Comparison of ENCODE assay signal across 10 cellular contexts in genomic region chr1:2289607-2290006, GRCh38.
DNase-seq lines count a peak whose midpoint lies in the region; ATAC-seq, FAIRE-seq and TF ChIP-seq lines count a peak whose summit lies in the region.
"Had no signal": no experiment of that assay in that cellular context is flagged by ENCODE, and none has a peak within 500 bp of the region (broad histone marks: within the 10 kb centered on the region; RNA-seq: fewer than 3 reads in every experiment).

No MANE protein-coding gene starts in this region.

- H3K27me3 Mint-ChIP-seq in T-helper 17 cell = no peaks in the 10 kb centered on the region

- peaks cover 78% of the 10 kb centered on the region for H4K20me1 ChIP-seq in DND-41 (ENCODE audit: insufficient read depth, low read length)
- H4K20me1 ChIP-seq in H1 (replicated peaks in 1 of 2; ENCODE audit: control insufficient read depth in 1 of 2, insufficient read depth in 2 of 2, low read length in 2 of 2) = peaks cover 21 to 42% of the 10 kb centered on the region in 2 experiments

- no peaks in the 10 kb centered on the region for H3K9me3 ChIP-seq in DND-41 (ENCODE audit: insufficient read depth, low read length, severe bottlenecking)
- H3K9me3 ChIP-seq in T-helper 17 cell (ENCODE audit: control insufficient read depth, low read length, poor library complexity, severe bottlenecking) = no peaks in the 10 kb centered on the region
- H3K9me3 ChIP-seq in H1 (ENCODE audit: insufficient read depth in 2 of 2, low read depth in 1 of 2, low read length in 1 of 2) = no peaks in the 10 kb centered on the region
- no peaks in the 10 kb centered on the region for H3K9me3 ChIP-seq in gastrocnemius medialis
- H3K9me3 ChIP-seq: prostate gland had no signal

- H3K4me1 Mint-ChIP-seq in T-helper 17 cell = peaks cover 54% of the 10 kb centered on the region

- FAIRE-seq in H1 (lab: Jason Lieb, UNC) = no peak

- H3K23me2 ChIP-seq in H1 (ENCODE audit: low read depth, low read length) = no peaks in the 10 kb centered on the region

- H3K4me2 ChIP-seq in DND-41 (ENCODE audit: insufficient read depth, low read length) (peak overlapping the region; percentile 67), H1 (ENCODE audit: insufficient read depth in 1 of 2, low read depth in 2 of 2, low read length in 2 of 2) (no peak overlapping the region)

- CTCF ChIA-PET in H1 (lab: Charles Lee; ENCODE audit: partially characterized antibody) = interaction anchor here (1.7 to 2.7 kb wide), 2 partner anchors 87 to 92 kb away, joined by 4 to 6 read pairs; no protein-coding TSS in a partner anchor

- H3K27me3 ChIP-seq in DND-41 (ENCODE audit: insufficient read depth, low read length, poor library complexity) = no peaks in the 10 kb centered on the region
- no peaks in the 10 kb centered on the region for H3K27me3 ChIP-seq in H1 (replicated peaks in 1 of 4; ENCODE audit: control insufficient read depth in 3 of 4, extremely low read depth in 1 of 4, insufficient read depth in 3 of 4, low read length in 3 of 4)
- no peaks in the 10 kb centered on the region for H3K27me3 ChIP-seq in gastrocnemius medialis

- DNase-seq in DND-41 (no peak), T-helper 17 cell (no peak), H1 (ENCODE audit: low read depth in 1 of 2, low spot score in 2 of 2) (no peak), gastrocnemius medialis (no peak), NCI-H2196 treated with DMSO at 0.1 percent for 48 hours (lab: John Stamatoyannopoulos, UW; ENCODE audit: unreplicated experiment) (no peak), NCI-H510A (lab: John Stamatoyannopoulos, UW) (no peak)
- DNase-seq: cerebellar nuclear complex had no signal

- POLR2A ChIA-PET in H1 (lab: Charles Lee; ENCODE audit: partially characterized antibody) = interaction anchor here (1.6 kb wide), 1 partner anchor 41 kb away, joined by 4 read pairs; no protein-coding TSS in a partner anchor

- no peaks in the 10 kb centered on the region for H3K36me3 ChIP-seq in DND-41 (ENCODE audit: insufficient read depth, low read length)
- H3K36me3 ChIP-seq in H1 (ENCODE audit: control insufficient read depth in 2 of 4, insufficient read depth in 4 of 4, low read length in 3 of 4) = no peaks in the 10 kb centered on the region
- H3K36me3 ChIP-seq in gastrocnemius medialis = no peaks in the 10 kb centered on the region
- H3K36me3 ChIP-seq: prostate gland had no signal

- H4K5ac ChIP-seq in H1 (ENCODE audit: insufficient read length, low read depth, low read length) = no peak overlapping the region

- no peak overlapping the region for H2AFZ ChIP-seq in DND-41 (ENCODE audit: low read depth, low read length)
- H2AFZ ChIP-seq in H1 (ENCODE audit: low read length) = no peak overlapping the region

- H3K4me3 ChIP-seq in DND-41 (ENCODE audit: low read depth in 1 of 2, low read length in 2 of 2) (peak overlapping the region in 1 of 2 experiments; percentile 51; a peak in 2 of 4 replicates), H1 (ENCODE audit: extremely low read depth in 1 of 4, insufficient read depth in 2 of 4, low read depth in 3 of 4, low read length in 4 of 4) (no peak overlapping the region), gastrocnemius medialis (no peak overlapping the region)
- H3K4me3 ChIP-seq: prostate gland had no signal

- H2BK20ac ChIP-seq in H1 (ENCODE audit: low read length) = no peak overlapping the region

- no peak overlapping the region for H3K56ac ChIP-seq in H1 (replicated peaks; ENCODE audit: insufficient read length, low read depth, low read length)

- peaks cover 28% of the 10 kb centered on the region for H3K79me1 ChIP-seq in H1 (ENCODE audit: low read depth, low read length)

- H3K36me3 Mint-ChIP-seq in T-helper 17 cell (ENCODE audit: low read depth) = peaks cover 2% of the 10 kb centered on the region

- H2AK5ac ChIP-seq in H1 (ENCODE audit: low read depth, low read length) = no peak overlapping the region

- H3K4me1 ChIP-seq in DND-41 (ENCODE audit: insufficient read depth, low read length) = peaks cover 43% of the 10 kb centered on the region
- peaks cover 0 to 25% (median 17%) of the 10 kb centered on the region in 4 experiments; a peak in 5 of 7 replicates for H3K4me1 ChIP-seq in H1 (replicated peaks in 1 of 4; ENCODE audit: control insufficient read depth in 3 of 4, insufficient read depth in 4 of 4, low read length in 3 of 4)
- peaks cover 42 to 67% of the 10 kb centered on the region in 2 donors for H3K4me1 ChIP-seq in gastrocnemius medialis

- peak overlapping the region; percentile 96 for H3K27ac Mint-ChIP-seq in T-helper 17 cell

- H4K91ac ChIP-seq in H1 (replicated peaks; ENCODE audit: insufficient read length, low read length) = no peak overlapping the region

- H2BK15ac ChIP-seq in H1 (ENCODE audit: low read length) = no peak overlapping the region

- peak overlapping the region; percentile 50 for H3K9ac ChIP-seq in DND-41 (ENCODE audit: low read depth, low read length)
- no peak overlapping the region for H3K9ac ChIP-seq in H1 (replicated peaks in 1 of 4; ENCODE audit: extremely low read depth in 1 of 4, low read depth in 3 of 4, low read length in 3 of 4)

- ATAC-seq in DND-41 (ENCODE audit: insufficient read depth, low read depth) = no peak
- ATAC-seq in T-helper 17 cell = no peak
- ATAC-seq in gastrocnemius medialis = no peak
- no peak for ATAC-seq in HG03354 (IDR thresholded peaks at IDR 0.05; ENCODE audit: poor library complexity, severe bottlenecking, unreplicated experiment)
- no peak for ATAC-seq in HG03378 (IDR thresholded peaks at IDR 0.05; ENCODE audit: unreplicated experiment)

- WGBS in H1 (ENCODE audit: extremely low coverage in 1 of 2, insufficient coverage in 1 of 2, insufficient read length in 1 of 2, insufficient replicate concordance in 2 of 2, low coverage in 1 of 2, low lambda C conversion rate in 2 of 2, missing lambda C conversion rate in 1 of 2), 2 experiments = 85% methylated on average over 5 of the region's 9 CpGs; no CpG with 5 or more reads in 1 of the 2 experiments

- no peak overlapping the region for H3K23ac ChIP-seq in H1 (ENCODE audit: insufficient read length)

- no peak overlapping the region for H2BK120ac ChIP-seq in H1 (replicated peaks; ENCODE audit: low read depth, low read length)

- H3K27ac ChIP-seq in DND-41 (ENCODE audit: low read length) (peak overlapping the region; percentile 83), H1 (ENCODE audit: low read depth, low read length) (no peak overlapping the region), gastrocnemius medialis (peak overlapping the region in 3 of 4 donors; percentile 56 to 68 (median 58))

- TF ChIP-seq RAD21 in H1 (IDR thresholded peaks at IDR 0.05 in 1 of 2, conservative IDR thresholded peaks at IDR 0.05 in 1 of 2; ENCODE audit: low read depth in 2 of 2, low read length in 2 of 2) = no peak

- in situ Hi-C loops in gastrocnemius medialis (cut with MboI; ENCODE audit: low sequenced_read_pairs in 4 of 4) = no loop called here

- no peak for TF ChIP-seq POLR2A in H1 (IDR thresholded peaks at IDR 0.05; ENCODE audit: control extremely low read depth in 1 of 2, low read depth in 2 of 2, low read length in 2 of 2)
- no peak for TF ChIP-seq POLR2A in gastrocnemius medialis (IDR thresholded peaks at IDR 0.05)

- H3K4ac ChIP-seq in H1 (replicated peaks; ENCODE audit: insufficient read length, low read depth, low read length) = no peak overlapping the region

- peak overlapping the region; percentile 83 for H4K8ac ChIP-seq in H1 (ENCODE audit: extremely low read depth, insufficient read depth, low read length)

- H3K79me2 ChIP-seq in DND-41 (ENCODE audit: insufficient read depth, low read length) (peaks cover 53% of the 10 kb centered on the region), H1 (ENCODE audit: control insufficient read depth in 1 of 2, insufficient read depth in 2 of 2, low read length in 2 of 2) (peaks cover 16 to 91% of the 10 kb centered on the region in 2 experiments; a peak in 3 of 4 replicates)

- peak overlapping the region; percentile 91 for H3K4me3 Mint-ChIP-seq in T-helper 17 cell

- no peak overlapping the region for H2BK5ac ChIP-seq in H1 (ENCODE audit: low read depth, low read length)

- no peak overlapping the region for H2BK12ac ChIP-seq in H1 (ENCODE audit: low read depth, low read length)

- intact Hi-C loops in gastrocnemius medialis (cut with DNase I; ENCODE audit: low total_unique reads) = no loop called here

- TF ChIP-seq EP300 in H1 (IDR thresholded peaks at IDR 0.05; ENCODE audit: borderline replicate concordance in 1 of 2, low read depth in 2 of 2, low read length in 2 of 2) = no peak

- TF ChIP-seq CTCF in DND-41 (IDR thresholded peaks at IDR 0.05; ENCODE audit: borderline replicate concordance, extremely low read depth, low read length, poor library complexity, severe bottlenecking) = no peak
- no peak for TF ChIP-seq CTCF in H1 (IDR thresholded peaks at IDR 0.05; ENCODE audit: control extremely low read depth in 1 of 3, insufficient read depth in 1 of 3, low read depth in 1 of 3, low read length in 3 of 3)
- no peak for TF ChIP-seq CTCF in gastrocnemius medialis (IDR thresholded peaks at IDR 0.05 in 4 of 5, conservative IDR thresholded peaks at IDR 0.05 in 1 of 5)

- no peak overlapping the region for H3K18ac ChIP-seq in H1 (ENCODE audit: extremely low read depth, low read length)

- no peak overlapping the region for H3K14ac ChIP-seq in H1 (ENCODE audit: insufficient read length)

TF ChIP-seq in H1, 55 proteins besides CTCF, POLR2A, EP300 and RAD21 (continues in another document):
- TF ChIP-seq YY1 (IDR thresholded peaks at IDR 0.05; ENCODE audit: low read depth, low read length) = no peak
- TF ChIP-seq RFX5 (IDR thresholded peaks at IDR 0.05; ENCODE audit: borderline replicate concordance, low read depth, low read length) = no peak
